Comparison of ENCODE assay signal across 16 cellular contexts in the genomic region with DNA sequence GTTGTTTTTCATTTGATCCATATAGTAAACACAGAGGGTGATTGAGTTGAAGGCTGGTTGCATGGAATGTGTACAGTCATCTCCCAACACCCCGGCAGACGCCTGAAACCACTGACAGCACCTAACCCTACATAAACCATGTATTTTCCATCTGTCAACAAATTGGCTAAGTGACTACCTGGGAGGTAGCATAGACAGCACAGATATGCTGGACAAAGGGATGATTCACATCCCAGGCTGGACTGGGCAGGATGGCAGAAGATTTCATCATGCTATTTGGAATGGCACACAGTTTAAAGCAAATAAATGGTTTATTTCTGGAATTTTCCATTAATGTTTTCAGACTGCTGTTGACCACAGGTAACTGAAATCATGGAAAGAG. TPM values are rescaled to one million over a fixed set of nuclear protein-coding genes. Genes with fewer than 3 reads are reported as not detected.
A peak's percentile ranks its signal among the peaks of the same experiment; 100 is the strongest.
DNase-seq lines count a peak whose midpoint lies in the region; ATAC-seq and TF ChIP-seq lines count a peak whose summit lies in the region.
"Had no signal": no experiment of that assay in that cellular context is flagged by ENCODE, and none has a peak within 500 bp of the region (broad histone marks: within the 10 kb centered on the region; RNA-seq: fewer than 3 reads in every experiment).

No MANE protein-coding gene starts in this region.

- H3K27me3 ChIP-seq in right lobe of liver, result no peaks in the 10 kb centered on the region

- H3K27ac ChIP-seq in right lobe of liver, result no peak overlapping the region
- H3K27ac ChIP-seq: VCaP had no signal

- no peaks in the 10 kb centered on the region for H3K9me3 ChIP-seq in right lobe of liver

- ATAC-seq in right lobe of liver, result peak in 3 of 4 donors; percentile 27 to 75 (median 51)
- no peak for ATAC-seq in HG03354 (IDR thresholded peaks at IDR 0.05; ENCODE audit: poor library complexity, severe bottlenecking, unreplicated experiment)
- ATAC-seq: natural killer cell treated with Interleukin-12 subunit alpha and Interleukin-12 subunit beta and Interleukin-15 and Interleukin-18, amount 100 ng/mL, for 72 hours; right cardiac atrium; stimulated activated memory B cell treated with anti-CD40 and anti-IgM and Interleukin-4, amounts not matched to agents 10 μg/mL and 1 μg/mL and 100 μg/mL, for 72 hours had no signal

- H3K36me3 Mint-ChIP-seq in activated T-helper 2 cell treated with anti-CD3 and anti-CD28 coated beads, Interferon-gamma antibody, Interleukin-2, Interleukin-4, amounts not matched to agents 10 μg/mL and 5 μg/mL and 100 μg/mL, durations not matched to agents 14 hours and 24 hours and 36 hours (ENCODE audit: low read depth), result no peaks in the 10 kb centered on the region
- no peaks in the 10 kb centered on the region for H3K36me3 Mint-ChIP-seq in osteocyte (ENCODE audit: unreplicated experiment)
- H3K36me3 Mint-ChIP-seq: CD14-positive monocyte; natural killer cell treated with Interleukin-12 subunit alpha and Interleukin-12 subunit beta and Interleukin-15 and Interleukin-18, amount 100 ng/mL, for 72 hours; stimulated activated memory B cell treated with anti-CD40 and anti-IgM and Interleukin-4, amounts not matched to agents 10 μg/mL and 1 μg/mL and 100 μg/mL, for 72 hours had no signal

- H3K27ac Mint-ChIP-seq in activated T-helper 2 cell treated with anti-CD3 and anti-CD28 coated beads, Interferon-gamma antibody, Interleukin-2, Interleukin-4, amounts not matched to agents 10 μg/mL and 5 μg/mL and 100 μg/mL, durations not matched to agents 14 hours and 24 hours and 36 hours, result no peak overlapping the region
- no peak overlapping the region for H3K27ac Mint-ChIP-seq in osteocyte (ENCODE audit: unreplicated experiment)
- H3K27ac Mint-ChIP-seq: CD14-positive monocyte; natural killer cell treated with Interleukin-12 subunit alpha and Interleukin-12 subunit beta and Interleukin-15 and Interleukin-18, amount 100 ng/mL, for 72 hours; stimulated activated memory B cell treated with anti-CD40 and anti-IgM and Interleukin-4, amounts not matched to agents 10 μg/mL and 1 μg/mL and 100 μg/mL, for 72 hours had no signal

- no peaks in the 10 kb centered on the region for H3K4me1 Mint-ChIP-seq in activated T-helper 2 cell treated with anti-CD3 and anti-CD28 coated beads, Interferon-gamma antibody, Interleukin-2, Interleukin-4, amounts not matched to agents 10 μg/mL and 5 μg/mL and 100 μg/mL, durations not matched to agents 14 hours and 24 hours and 36 hours (ENCODE audit: low read depth)
- H3K4me1 Mint-ChIP-seq in osteocyte (ENCODE audit: unreplicated experiment), result no peaks in the 10 kb centered on the region
- H3K4me1 Mint-ChIP-seq: CD14-positive monocyte; stimulated activated memory B cell treated with anti-CD40 and anti-IgM and Interleukin-4, amounts not matched to agents 10 μg/mL and 1 μg/mL and 100 μg/mL, for 72 hours had no signal

- H3K27me3 Mint-ChIP-seq in activated T-helper 2 cell treated with anti-CD3 and anti-CD28 coated beads, Interferon-gamma antibody, Interleukin-2, Interleukin-4, amounts not matched to agents 10 μg/mL and 5 μg/mL and 100 μg/mL, durations not matched to agents 14 hours and 24 hours and 36 hours (ENCODE audit: low read depth), result no peaks in the 10 kb centered on the region
- peaks cover 8% of the 10 kb centered on the region for H3K27me3 Mint-ChIP-seq in osteocyte (ENCODE audit: unreplicated experiment)
- H3K27me3 Mint-ChIP-seq: stimulated activated memory B cell treated with anti-CD40 and anti-IgM and Interleukin-4, amounts not matched to agents 10 μg/mL and 1 μg/mL and 100 μg/mL, for 72 hours had no signal

- H3K4me3 ChIP-seq in choroid plexus epithelial cell (ENCODE audit: low read depth, low read length), result no peak overlapping the region
- H3K4me3 ChIP-seq in right lobe of liver, result no peak overlapping the region

- TF ChIP-seq CTCF in choroid plexus epithelial cell (conservative IDR thresholded peaks at IDR 0.05; ENCODE audit: low read depth, low read length) (no peak), right lobe of liver (IDR thresholded peaks at IDR 0.05) (no peak), osteocyte (IDR thresholded peaks at IDR 0.05) (no peak)

- H3K4me3 Mint-ChIP-seq in activated T-helper 2 cell treated with anti-CD3 and anti-CD28 coated beads, Interferon-gamma antibody, Interleukin-2, Interleukin-4, amounts not matched to agents 10 μg/mL and 5 μg/mL and 100 μg/mL, durations not matched to agents 14 hours and 24 hours and 36 hours (ENCODE audit: low read depth), result no peak overlapping the region
- H3K4me3 Mint-ChIP-seq in osteocyte (ENCODE audit: unreplicated experiment), result no peak overlapping the region
- H3K4me3 Mint-ChIP-seq: CD14-positive monocyte; natural killer cell treated with Interleukin-12 subunit alpha and Interleukin-12 subunit beta and Interleukin-15 and Interleukin-18, amount 100 ng/mL, for 72 hours; stimulated activated memory B cell treated with anti-CD40 and anti-IgM and Interleukin-4, amounts not matched to agents 10 μg/mL and 1 μg/mL and 100 μg/mL, for 72 hours had no signal

- DNase-seq in GM04504 (ENCODE audit: low read depth) (peak; percentile 8), RKO (ENCODE audit: low spot score) (peak; percentile 5), choroid plexus epithelial cell (ENCODE audit: low read depth) (peak; percentile 40), right lobe of liver (no peak), ecto neural progenitor cell (ENCODE audit: low spot score) (no peak), osteocyte (ENCODE audit: extremely low spot score, unreplicated experiment) (no peak)
- no peak for DNase-seq in activated T-helper 2 cell treated with anti-CD3 and anti-CD28 coated beads, Interferon-gamma antibody, Interleukin-2, Interleukin-4, amounts not matched to agents 10 μg/mL and 5 μg/mL and 100 μg/mL, durations not matched to agents 14 hours and 24 hours and 36 hours (ENCODE audit: low spot score)
- DNase-seq: activated naive CD4-positive, alpha-beta T cell treated with Interleukin-2 at 50 U/mL for 16 hours; GDM1; NCI-H2107; right cardiac atrium had no signal

- TF ChIP-seq POLR2A in right lobe of liver (IDR thresholded peaks at IDR 0.05), result no peak

- WGBS in right lobe of liver (ENCODE audit: insufficient coverage, low coverage, low lambda C conversion rate, missing lambda C conversion rate), result 50% methylated on average over 2 of the region's 2 CpGs

- no peaks in the 10 kb centered on the region for H3K9me3 Mint-ChIP-seq in activated T-helper 2 cell treated with anti-CD3 and anti-CD28 coated beads, Interferon-gamma antibody, Interleukin-2, Interleukin-4, amounts not matched to agents 10 μg/mL and 5 μg/mL and 100 μg/mL, durations not matched to agents 14 hours and 24 hours and 36 hours
- no peaks in the 10 kb centered on the region for H3K9me3 Mint-ChIP-seq in osteocyte (ENCODE audit: unreplicated experiment)
- H3K9me3 Mint-ChIP-seq: natural killer cell treated with Interleukin-12 subunit alpha and Interleukin-12 subunit beta and Interleukin-15 and Interleukin-18, amount 100 ng/mL, for 72 hours; stimulated activated memory B cell treated with anti-CD40 and anti-IgM and Interleukin-4, amounts not matched to agents 10 μg/mL and 1 μg/mL and 100 μg/mL, for 72 hours had no signal

- intact Hi-C loops in right lobe of liver (cut with DNase I), result no loop called here
- intact Hi-C loops in activated T-helper 2 cell treated with anti-CD3 and anti-CD28 coated beads, Interferon-gamma antibody, Interleukin-2, Interleukin-4, amounts not matched to agents 10 μg/mL and 5 μg/mL and 100 μg/mL, durations not matched to agents 14 hours and 24 hours and 36 hours (cut with micrococcal nuclease), result loop anchor here (10.0 kb wide), 1 partner anchor 199 kb away; no protein-coding TSS in a partner anchor

- H3K4me1 ChIP-seq in right lobe of liver, result no peaks in the 10 kb centered on the region

- no peaks in the 10 kb centered on the region for H3K36me3 ChIP-seq in right lobe of liver

RNA-seq across cellular contexts. Expression of a gene that starts 4.4 kb away (rescaled TPM):
- total RNA-seq in right lobe of liver (under 1 TPM in 4 of 6 experiments, not detected in 2; 0.13 to 0.31 (median 0.23) TPM), osteocyte (not detected in 2 replicates)
- not detected in 2 replicates for total RNA-seq in activated T-helper 2 cell treated with anti-CD3 and anti-CD28 coated beads, Interferon-gamma antibody, Interleukin-2, Interleukin-4, amounts not matched to agents 10 μg/mL and 5 μg/mL and 100 μg/mL, durations not matched to agents 14 hours and 24 hours and 36 hours
- total RNA-seq: natural killer cell treated with Interleukin-12 subunit alpha and Interleukin-12 subunit beta and Interleukin-15 and Interleukin-18, amount 100 ng/mL, for 72 hours had no signal

RNA-seq across cellular contexts. Expression of a gene that starts 48.5 kb away (rescaled TPM):
- total RNA-seq in right lobe of liver, result 1 to 10 TPM; 2.3 to 6.6 (median 4.7) TPM
- not detected in 2 replicates for total RNA-seq in activated T-helper 2 cell treated with anti-CD3 and anti-CD28 coated beads, Interferon-gamma antibody, Interleukin-2, Interleukin-4, amounts not matched to agents 10 μg/mL and 5 μg/mL and 100 μg/mL, durations not matched to agents 14 hours and 24 hours and 36 hours
- total RNA-seq in osteocyte, result not detected in 2 replicates
- total RNA-seq: natural killer cell treated with Interleukin-12 subunit alpha and Interleukin-12 subunit beta and Interleukin-15 and Interleukin-18, amount 100 ng/mL, for 72 hours had no signal

Comparison
In these comparisons a context has a peak if more than half of its experiments do, and no peak if none do; other contexts are left out.
1. DNase-seq: peak in GM04504 (single experiment), RKO (single experiment) and choroid plexus epithelial cell (single experiment); none in right lobe of liver (0 of 3), activated T-helper 2 cell treated with anti-CD3 and anti-CD28 coated beads, Interferon-gamma antibody, Interleukin-2, Interleukin-4, amounts not matched to agents 10 μg/mL and 5 μg/mL and 100 μg/mL, durations not matched to agents 14 hours and 24 hours and 36 hours (single experiment), ecto neural progenitor cell (single experiment) and osteocyte (single experiment).